Comparison of ENCODE assay signal across 9 cellular contexts in the genomic region with DNA sequence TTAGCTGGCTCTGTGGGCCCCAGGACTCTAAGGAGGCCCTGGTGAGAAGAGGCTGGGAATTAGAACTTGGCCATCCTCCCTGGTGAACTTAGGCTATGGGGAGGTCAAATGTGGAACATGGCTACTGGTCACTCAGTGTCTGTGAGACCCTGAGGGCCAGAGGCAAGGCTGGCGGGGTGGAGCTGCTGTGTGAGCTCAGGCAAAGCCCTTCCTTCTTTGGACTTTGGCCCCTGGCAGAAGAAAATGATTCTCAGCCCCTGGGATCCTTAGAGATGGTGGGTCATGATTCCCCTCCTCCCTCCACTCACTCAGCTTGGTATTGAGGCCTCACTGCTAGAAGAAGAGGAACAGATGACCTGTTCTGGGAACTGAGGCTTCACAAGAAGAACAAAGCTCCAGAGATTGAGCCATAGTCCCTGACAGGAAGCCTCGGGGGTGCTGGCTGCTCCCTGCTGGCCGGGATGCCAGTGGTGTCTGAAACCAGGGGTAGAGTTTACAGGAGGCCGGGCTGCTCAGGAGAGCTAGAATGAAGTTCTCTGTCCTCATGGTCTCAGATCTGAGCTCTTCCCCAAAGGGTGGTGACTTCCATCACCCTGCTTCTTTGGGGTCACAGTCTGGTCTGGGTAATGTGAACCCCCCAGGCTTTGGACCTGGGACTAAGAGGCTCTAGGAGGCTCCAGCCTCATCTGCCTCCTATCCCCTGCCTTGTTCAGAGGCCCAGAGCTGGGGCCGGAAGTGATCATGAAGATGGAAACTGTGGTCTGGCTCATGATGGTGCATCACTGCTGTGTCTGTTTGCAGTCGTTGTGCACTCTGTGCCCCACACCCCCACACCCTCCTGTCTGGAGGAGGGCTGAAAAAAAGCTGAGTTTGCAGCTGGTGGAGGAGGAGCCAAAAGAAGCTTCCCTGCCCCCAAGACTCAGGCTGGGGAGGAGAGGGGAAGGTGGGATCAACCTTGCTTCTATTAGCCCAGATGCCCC. TPM values are rescaled to one million over a fixed set of nuclear protein-coding genes. Genes with fewer than 3 reads are reported as not detected.
DNase-seq lines count a peak whose midpoint lies in the region; ATAC-seq, FAIRE-seq and TF ChIP-seq lines count a peak whose summit lies in the region.
"Had no signal": no experiment of that assay in that cellular context is flagged by ENCODE, and none has a peak within 500 bp of the region (broad histone marks: within the 10 kb centered on the region; RNA-seq: fewer than 3 reads in every experiment).

No MANE protein-coding gene starts in this region.

- no peaks in the 10 kb centered on the region for H3K9me3 Mint-ChIP-seq in Caco-2 (ENCODE audit: unreplicated experiment)

- H3K4me3 Mint-ChIP-seq in Caco-2 (ENCODE audit: unreplicated experiment): no peak overlapping the region

- H4K20me1 ChIP-seq in fibroblast of lung (ENCODE audit: control insufficient read depth, extremely low read depth, insufficient read depth, low read length): no peaks in the 10 kb centered on the region

- no TSS peak for BruUV-seq in Caco-2 (replicated peaks; lab: Mats Ljungman, UMichigan)

- CTCF ChIA-PET in Caco-2 (lab: Charles Lee): interaction anchor here (0.9 to 1.9 kb wide), 3 partner anchors 9 to 18 kb away, joined by 3 to 13 read pairs (median 6); a partner anchor contains a TSS

- H3K9ac ChIP-seq in fibroblast of lung (ENCODE audit: insufficient read depth, low read length) (peak overlapping the region; percentile 92), parathyroid adenoma (peak overlapping the region; percentile 67)

- peaks cover 46% of the 10 kb centered on the region for H3K4me1 ChIP-seq in Caco-2
- H3K4me1 ChIP-seq in fibroblast of lung (ENCODE audit: control insufficient read depth, extremely low read depth, insufficient read depth, low read length): peaks cover 64% of the 10 kb centered on the region
- H3K4me1 ChIP-seq in parathyroid adenoma: peaks cover 41% of the 10 kb centered on the region
- H3K4me1 ChIP-seq in upper lobe of left lung: peaks cover 69 to 91% (median 85%) of the 10 kb centered on the region in 4 donors

- no peaks in the 10 kb centered on the region for H3K27me3 ChIP-seq in Caco-2 (replicated peaks; ENCODE audit: control insufficient read depth, insufficient read depth, low read length)
- no peaks in the 10 kb centered on the region for H3K27me3 ChIP-seq in fibroblast of lung (ENCODE audit: control insufficient read depth, insufficient read depth, low read length)
- H3K27me3 ChIP-seq in parathyroid adenoma (ENCODE audit: control insufficient read depth, insufficient read depth, low read length): no peaks in the 10 kb centered on the region
- H3K27me3 ChIP-seq in upper lobe of left lung: no peaks in the 10 kb centered on the region

- no peaks in the 10 kb centered on the region for H3K9me3 ChIP-seq in Caco-2
- H3K9me3 ChIP-seq in fibroblast of lung (ENCODE audit: control insufficient read depth, insufficient read depth, low read depth, low read length): no peaks in the 10 kb centered on the region
- no peaks in the 10 kb centered on the region for H3K9me3 ChIP-seq in parathyroid adenoma (ENCODE audit: control insufficient read depth, low read length)
- no peaks in the 10 kb centered on the region for H3K9me3 ChIP-seq in upper lobe of left lung

- peaks cover 19% of the 10 kb centered on the region for H3K36me3 Mint-ChIP-seq in Caco-2 (ENCODE audit: insufficient read depth, unreplicated experiment)

- H3K27me3 Mint-ChIP-seq in Caco-2 (ENCODE audit: insufficient read depth, unreplicated experiment): no peaks in the 10 kb centered on the region

- H3K4me3 ChIP-seq in Caco-2 (ENCODE audit: low read depth, low read length): no peak overlapping the region
- peak overlapping the region; percentile 47 to 64 (median 50) for H3K4me3 ChIP-seq in fibroblast of lung (replicated peaks in 1 of 4; ENCODE audit: control extremely low read depth in 1 of 4, insufficient read depth in 1 of 4, low read depth in 3 of 4, low read length in 4 of 4)
- peak overlapping the region; percentile 41 for H3K4me3 ChIP-seq in parathyroid adenoma (ENCODE audit: low read depth, low read length)
- H3K4me3 ChIP-seq in upper lobe of left lung: peak overlapping the region in 3 of 4 donors; percentile 6 to 31 (median 14)

- H3K4me2 ChIP-seq in fibroblast of lung (ENCODE audit: extremely low read depth, insufficient read depth, low read length) (peak overlapping the region; percentile 93), parathyroid adenoma (ENCODE audit: low read length) (peak overlapping the region; percentile 84)

- WGBS in upper lobe of left lung, 2 donors: 24 to 45% methylated on average over 4 to 6 of the region's 6 CpGs

- H3K79me2 ChIP-seq in fibroblast of lung (ENCODE audit: control insufficient read depth, insufficient read depth, low read length) (peaks cover 30% of the 10 kb centered on the region), parathyroid adenoma (peaks cover 5% of the 10 kb centered on the region)

- 0 out of 2 replicates have a peak, but pooled peaks have one; percentile 3 for TF ChIP-seq POLR2A in H54 (IDR thresholded peaks at IDR 0.05; ENCODE audit: low read depth, low read length)
- TF ChIP-seq POLR2A in upper lobe of left lung (IDR thresholded peaks at IDR 0.05): peak in 1 of 4 donors; percentile 62

- POLR2A ChIA-PET in Caco-2 (lab: Charles Lee): interaction anchor here (0.5 to 2.7 kb wide), 6 partner anchors 9 to 494 kb away, joined by 3 to 25 read pairs (median 7); a partner anchor contains a TSS

- H3K27ac Mint-ChIP-seq in Caco-2 (ENCODE audit: unreplicated experiment): peak overlapping the region; percentile 99

- TF ChIP-seq EP300 in upper lobe of left lung (IDR thresholded peaks at IDR 0.05): peak in 2 of 4 donors; percentile 32 to 41

- no peak for FAIRE-seq in H54 (lab: Jason Lieb, UNC)
- FAIRE-seq: TTC549 had no signal

- H2AFZ ChIP-seq in fibroblast of lung (ENCODE audit: low read length) (no peak overlapping the region), parathyroid adenoma (peak overlapping the region; percentile 83)

- DNase-seq in Caco-2 (peak in 1 of 2 experiments; percentile 36), H54 (ENCODE audit: insufficient read length, low spot score) (no peak), NCI-H226 (peak; percentile 30), activated T-cell treated with anti-CD3 and anti-CD28 coated beads for 48 hours (ENCODE audit: low read depth) (peak; percentile 82), fibroblast of lung (ENCODE audit: low read depth in 2 of 2) (peak; percentile 62 to 86), upper lobe of left lung (peak in 1 of 2 donors; percentile 79), mesenteric fat pad (ENCODE audit: low spot score) (no peak)

- peaks cover 18% of the 10 kb centered on the region for H3K4me1 Mint-ChIP-seq in Caco-2 (ENCODE audit: low read depth, unreplicated experiment)

- intact Hi-C loops in Caco-2 (cut with micrococcal nuclease; ENCODE audit: unreplicated experiment): no loop called here

- ATAC-seq in upper lobe of left lung (ENCODE audit: low FRiP score in 2 of 2): peak in 1 of 2 donors; percentile 3

- TF ChIP-seq CTCF in Caco-2 (IDR thresholded peaks at IDR 0.05; ENCODE audit: insufficient read depth in 1 of 2, low read depth in 1 of 2, low read length in 1 of 2, severe bottlenecking in 1 of 2, unreplicated experiment in 1 of 2) (no peak), fibroblast of lung (conservative IDR thresholded peaks at IDR 0.05 in 1 of 2, IDR thresholded peaks at IDR 0.05 in 1 of 2; ENCODE audit: low read depth in 1 of 2, low read length in 2 of 2) (no peak), parathyroid adenoma (IDR thresholded peaks at IDR 0.05) (no peak), upper lobe of left lung (IDR thresholded peaks at IDR 0.05) (peak in 2 of 6 experiments; percentile 13 to 26)

- H3K27ac ChIP-seq in fibroblast of lung (ENCODE audit: insufficient read depth, low read length) (peak overlapping the region; percentile 100), parathyroid adenoma (peak overlapping the region; percentile 100), upper lobe of left lung (peak overlapping the region; percentile 93 to 99 (median 98))

- no peaks in the 10 kb centered on the region for H3K36me3 ChIP-seq in Caco-2 (ENCODE audit: control insufficient read depth, insufficient read depth, low read length)
- H3K36me3 ChIP-seq in fibroblast of lung (ENCODE audit: control insufficient read depth, insufficient read depth, low read length): peaks cover 31% of the 10 kb centered on the region
- no peaks in the 10 kb centered on the region for H3K36me3 ChIP-seq in parathyroid adenoma (ENCODE audit: control insufficient read depth, insufficient read depth, low read length)
- H3K36me3 ChIP-seq in upper lobe of left lung: peaks cover 7 to 28% (median 24%) of the 10 kb centered on the region in 4 donors

RNA-seq across cellular contexts. Expression of a gene that starts 0.9 kb away (rescaled TPM):
- total RNA-seq in Caco-2 (2022): 0.53 and 1.6 TPM in 2 replicates
- 3.9 and 5.0 TPM in 2 replicates for total RNA-seq in fibroblast of lung
- 5.6 and 8.7 TPM in 2 replicates for polyA plus RNA-seq in fibroblast of lung
- 4.7 and 8.4 TPM in 2 replicates for polyA plus RNA-seq in fibroblast of lung (2012)
- 15.1 and 16.2 TPM in 2 replicates for polyA minus RNA-seq in fibroblast of lung (ENCODE audit: low replicate concordance)
- 10 to 100 TPM in 4 of 6 donors, 1 to 10 TPM in 2; 5.1 to 63.9 (median 17.8) TPM for total RNA-seq in upper lobe of left lung
- 26.1 TPM for total RNA-seq in mesenteric fat pad

RNA-seq across cellular contexts. Expression of a gene that starts 2.1 kb away (rescaled TPM):
- total RNA-seq in Caco-2 (2022) (not detected in 2 replicates), fibroblast of lung (0.51 and 0.66 TPM in 2 replicates), upper lobe of left lung (10 to 100 TPM in 4 of 6 donors, 1 to 10 TPM in 2; 1.2 to 38.8 (median 10.9) TPM), mesenteric fat pad (not detected)
- not detected in 2 replicates for polyA plus RNA-seq in fibroblast of lung
- 0.19 and 0.37 TPM in 2 replicates for polyA plus RNA-seq in fibroblast of lung (2012)
- not detected in 2 replicates for polyA minus RNA-seq in fibroblast of lung (ENCODE audit: low replicate concordance)

RNA-seq across cellular contexts. Expression of a gene that starts 9.1 kb away (rescaled TPM):
- total RNA-seq in Caco-2 (2022) (3.2 and 5.2 TPM in 2 replicates), fibroblast of lung (20.8 and 30.6 TPM in 2 replicates), upper lobe of left lung (10 to 100 TPM; 24.9 to 72.4 (median 49.6) TPM), mesenteric fat pad (78.0 TPM)
- 12.2 and 22.6 TPM in 2 replicates for polyA plus RNA-seq in fibroblast of lung
- polyA plus RNA-seq in fibroblast of lung (2012): 8.8 and 19.4 TPM in 2 replicates
- polyA minus RNA-seq in fibroblast of lung (ENCODE audit: low replicate concordance): 48.0 and 58.2 TPM in 2 replicates

RNA-seq across cellular contexts. Expression of a gene that starts 21.3 kb away (rescaled TPM):
- total RNA-seq in Caco-2 (2022) (not detected in 2 replicates), fibroblast of lung (under 0.01 and 0.17 TPM in 2 replicates), upper lobe of left lung (1 to 10 TPM in 3 of 6 donors, under 1 TPM in 3; 0.30 to 9.1 (median 0.81) TPM), mesenteric fat pad (0.19 TPM)
- polyA plus RNA-seq in fibroblast of lung: 0.10 and 0.11 TPM in 2 replicates
- polyA plus RNA-seq in fibroblast of lung (2012): 0.08 TPM in 2 replicates
- polyA minus RNA-seq in fibroblast of lung (ENCODE audit: low replicate concordance): not detected in 2 replicates

RNA-seq across cellular contexts. Expression of a gene that starts 33.8 kb away (rescaled TPM):
- total RNA-seq in Caco-2 (2022) (0.44 and 0.48 TPM in 2 replicates), fibroblast of lung (0.50 TPM in 1 of 2 replicates, not detected in the other), upper lobe of left lung (1 to 10 TPM in 2 of 6 donors, under 1 TPM in 4; 0.30 to 1.4 (median 0.82) TPM), mesenteric fat pad (0.93 TPM)
- 0.15 and 0.23 TPM in 2 replicates for polyA plus RNA-seq in fibroblast of lung
- polyA plus RNA-seq in fibroblast of lung (2012): 0.31 and 0.44 TPM in 2 replicates
- 0.20 and 0.63 TPM in 2 replicates for polyA minus RNA-seq in fibroblast of lung (ENCODE audit: low replicate concordance)

Comparison
In these comparisons a context has a peak if more than half of its experiments do, and no peak if none do; other contexts are left out.
1. DNase-seq: peak in NCI-H226 (single experiment), activated T-cell treated with anti-CD3 and anti-CD28 coated beads for 48 hours (single experiment) and fibroblast of lung (2 of 2); none in H54 (single experiment) and mesenteric fat pad (single experiment).
2. Peak in every context shown above with its lines, with median percentiles within 50 percentile points of each other: H3K27ac ChIP-seq.